ENCODE assay signal across 29 cellular contexts in genomic region chr15:58788056-58788710, GRCh38.
"Had no signal": no experiment of that assay in that cellular context is flagged by ENCODE, and none has a peak within 500 bp of the region (broad histone marks: within the 10 kb centered on the region; RNA-seq: fewer than 3 reads in every experiment).

No MANE protein-coding gene starts in this region.

- H3K4me3 Mint-ChIP-seq: activated CD4-positive, alpha-beta T cell treated with anti-CD3 and anti-CD28 coated beads, Interleukin-2, amount 10 ng/mL, durations not matched to agents 7 days and 5 days; activated CD8-positive, alpha-beta T cell treated with anti-CD3 and anti-CD28 coated beads for 36 hours; activated naive CD8-positive, alpha-beta T cell; activated T-cell treated with anti-CD3 and anti-CD28 coated beads, Interleukin-2, amount 50 U/mL, for 4 hours; activated T-helper 17 cell treated with anti-CD3 and anti-CD28 coated beads, Interleukin-2, amount 50 U/mL, for 72 hours; effector memory CD8-positive, alpha-beta T cell; WTC11 had no signal

- H3K4me1 Mint-ChIP-seq: activated T-helper 17 cell treated with anti-CD3 and anti-CD28 coated beads, Interleukin-2, amount 50 U/mL, for 72 hours; WTC11 had no signal

- H3K27ac Mint-ChIP-seq: activated CD4-positive, alpha-beta T cell treated with anti-CD3 and anti-CD28 coated beads, Interleukin-2, amount 10 ng/mL, durations not matched to agents 7 days and 5 days; activated CD8-positive, alpha-beta T cell treated with anti-CD3 and anti-CD28 coated beads for 36 hours; activated naive CD8-positive, alpha-beta T cell; activated T-helper 17 cell treated with anti-CD3 and anti-CD28 coated beads, Interleukin-2, amount 50 U/mL, for 72 hours; effector memory CD8-positive, alpha-beta T cell; WTC11 had no signal

- H3K36me3 ChIP-seq: brain microvascular endothelial cell, gastrocnemius medialis had no signal

- H3K27ac ChIP-seq: brain microvascular endothelial cell, esophagus muscularis mucosa, foreskin keratinocyte, gastrocnemius medialis, heart left ventricle had no signal

- H3K9me3 Mint-ChIP-seq: activated CD4-positive, alpha-beta T cell treated with anti-CD3 and anti-CD28 coated beads, Interleukin-2, amount 10 ng/mL, durations not matched to agents 7 days and 5 days; activated CD8-positive, alpha-beta T cell treated with anti-CD3 and anti-CD28 coated beads for 36 hours; activated T-cell treated with anti-CD3 and anti-CD28 coated beads, Interleukin-2, amount 50 U/mL, for 4 hours; activated T-helper 17 cell treated with anti-CD3 and anti-CD28 coated beads, Interleukin-2, amount 50 U/mL, for 72 hours; effector memory CD8-positive, alpha-beta T cell; WTC11 had no signal

- H3K9me3 ChIP-seq: esophagus muscularis mucosa, gastrocnemius medialis, heart left ventricle had no signal

- ATAC-seq: activated CD8-positive, alpha-beta T cell treated with anti-CD3 and anti-CD28 coated beads for 36 hours; activated T-cell treated with anti-CD3 and anti-CD28 coated beads, Interleukin-2, amount 50 U/mL, for 4 hours; activated T-helper 17 cell treated with anti-CD3 and anti-CD28 coated beads, Interleukin-2, amount 50 U/mL, for 72 hours; effector memory CD8-positive, alpha-beta T cell; foreskin keratinocyte; gastrocnemius medialis; heart left ventricle; WTC11 had no signal

- H3K27me3 ChIP-seq: brain microvascular endothelial cell, esophagus muscularis mucosa, foreskin keratinocyte, gastrocnemius medialis, heart left ventricle had no signal

- H3K27me3 Mint-ChIP-seq: activated CD4-positive, alpha-beta T cell treated with anti-CD3 and anti-CD28 coated beads, Interleukin-2, amount 10 ng/mL, durations not matched to agents 7 days and 5 days; activated CD8-positive, alpha-beta T cell treated with anti-CD3 and anti-CD28 coated beads for 36 hours; activated naive CD8-positive, alpha-beta T cell; activated T-helper 17 cell treated with anti-CD3 and anti-CD28 coated beads, Interleukin-2, amount 50 U/mL, for 72 hours; effector memory CD8-positive, alpha-beta T cell had no signal

- H3K4me3 ChIP-seq: esophagus muscularis mucosa, gastrocnemius medialis, heart left ventricle had no signal

- DNase-seq: activated CD4-positive, alpha-beta T cell treated with anti-CD3 and anti-CD28 coated beads for 1 hour; activated CD4-positive, alpha-beta T cell treated with anti-CD3 and anti-CD28 coated beads for 4 hours; activated CD4-positive, alpha-beta T cell treated with anti-CD3 and anti-CD28 coated beads, Interleukin-2, amount 10 ng/mL, durations not matched to agents 7 days and 5 days; activated CD4-positive, alpha-beta T cell treated with anti-CD3 and anti-CD28 coated beads, Interleukin-2, amount 50 U/mL, for 4 hours; activated CD8-positive, alpha-beta memory T cell treated with anti-CD3 and anti-CD28 coated beads for 24 hours; activated CD8-positive, alpha-beta T cell treated with anti-CD3 and anti-CD28 coated beads for 36 hours; activated effector memory CD4-positive, alpha-beta T cell treated with Interleukin-2 at 50 U/mL for 16 hours; activated gamma-delta T cell treated with Interleukin-2 at 50 U/mL for 16 hours; activated naive CD4-positive, alpha-beta T cell treated with anti-CD3 and anti-CD28 coated beads, Interleukin-2, amount 50 U/mL, for 16 hours; activated naive CD4-positive, alpha-beta T cell treated with Interleukin-2 at 50 U/mL for 16 hours; activated T-cell treated with anti-CD3 and anti-CD28 coated beads, Interleukin-2, amount 50 U/mL, for 4 hours; amniotic stem cell; anterior cingulate cortex; brain microvascular endothelial cell; caudate nucleus; cortex of kidney; dermis blood vessel endothelial cell; effector CD4-positive, alpha-beta T cell; effector memory CD8-positive, alpha-beta T cell; erythroblast; foreskin keratinocyte; gastrocnemius medialis; glutamatergic neuron; heart left ventricle; T-helper 2 cell had no signal
